Comparison of ENCODE assay signal across 8 cellular contexts in the genomic region with DNA sequence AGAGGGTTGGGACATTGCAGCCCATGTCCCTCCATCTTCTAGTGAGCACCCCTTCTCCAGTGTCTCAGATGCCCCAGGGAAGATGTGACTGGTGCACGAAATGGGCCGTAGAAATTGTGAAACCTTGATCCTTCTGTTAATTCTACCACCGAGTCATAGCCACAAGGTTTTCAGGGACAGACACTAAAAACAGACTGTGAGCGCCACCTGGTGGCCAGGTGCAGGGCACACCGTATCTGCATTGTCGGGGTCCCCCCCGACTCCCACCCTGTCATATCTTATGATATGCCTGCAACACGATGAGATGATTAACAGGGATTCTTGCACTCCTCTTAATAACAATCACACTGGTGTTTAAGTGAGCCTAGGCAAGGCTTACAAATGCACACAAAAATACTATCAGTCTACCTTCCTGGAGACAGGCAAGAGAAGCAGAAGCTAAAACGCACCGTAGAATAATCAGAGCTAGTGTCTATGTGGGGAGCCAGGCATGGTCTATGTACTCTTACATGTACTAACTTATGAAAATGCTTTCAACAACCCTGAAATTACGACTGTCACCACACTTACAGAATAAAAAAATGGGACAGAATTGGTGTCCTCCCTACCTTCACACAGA. TPM values are rescaled to one million over a fixed set of nuclear protein-coding genes. Genes with fewer than 3 reads are reported as not detected.
DNase-seq lines count a peak whose midpoint lies in the region; ATAC-seq and TF ChIP-seq lines count a peak whose summit lies in the region.

No MANE protein-coding gene starts in this region.

- intact Hi-C loops in right lobe of liver (cut with DNase I): loop anchor here (5.0 to 10.0 kb wide), 2 partner anchors 178 to 180 kb away; no protein-coding TSS in a partner anchor

- H3K27ac ChIP-seq in right lobe of liver: no peak overlapping the region

- ATAC-seq in right lobe of liver (peak; percentile 59 to 71 (median 68)), GM21737 (IDR thresholded peaks at IDR 0.05; ENCODE audit: unreplicated experiment) (no peak), GM21576 (IDR thresholded peaks at IDR 0.05; ENCODE audit: unreplicated experiment) (no peak)

- no peak overlapping the region for H3K4me3 ChIP-seq in right lobe of liver

- H3K27me3 ChIP-seq in right lobe of liver: no peaks in the 10 kb centered on the region

- TF ChIP-seq CTCF in GM12874 (IDR thresholded peaks at IDR 0.05; ENCODE audit: insufficient read depth, low read depth, low read length): peak; percentile 85
- TF ChIP-seq CTCF in right lobe of liver (IDR thresholded peaks at IDR 0.05): peak; percentile 83 to 97 (median 90)

- DNase-seq in NCI-H146 (lab: John Stamatoyannopoulos, UW) (peak; percentile 37), right lobe of liver (peak; percentile 68 to 70 (median 70))
- peak; percentile 20 to 68 (median 48) for DNase-seq in activated CD4-positive, CD25-positive, alpha-beta regulatory T cell (lab: John Stamatoyannopoulos, UW)
- peak; percentile 19 for DNase-seq in central memory CD4-positive, alpha-beta T cell
- peak; percentile 33 to 69 (median 52) for DNase-seq in stimulated activated CD4-positive, alpha-beta T cell treated with anti-CD3 and anti-CD28 coated beads, TNF-alpha, amount 100 ng/mL, for 24 hours (ENCODE audit: low read depth in 3 of 3)

- no peaks in the 10 kb centered on the region for H3K9me3 ChIP-seq in right lobe of liver

- H3K4me1 ChIP-seq in right lobe of liver: peaks cover 0 to 13% (median 3%) of the 10 kb centered on the region in 4 donors

- no peak for TF ChIP-seq POLR2A in right lobe of liver (IDR thresholded peaks at IDR 0.05)

- H3K36me3 ChIP-seq in right lobe of liver: no peaks in the 10 kb centered on the region

- WGBS in right lobe of liver (ENCODE audit: insufficient coverage, low coverage, low lambda C conversion rate, missing lambda C conversion rate): 10% methylated on average over 11 of the region's 11 CpGs

RNA-seq across cellular contexts. Expression of a gene that starts 57.8 kb away (rescaled TPM):
- total RNA-seq in right lobe of liver: under 1 TPM in 3 of 6 experiments, not detected in 3; 0.06 to 0.53 (median 0.12) TPM

Comparison
In these comparisons a context has a peak if more than half of its experiments do, and no peak if none do; other contexts are left out.
1. DNase-seq: peak in every context shown above with its lines; median percentile 70 in right lobe of liver; 52 in stimulated activated CD4-positive, alpha-beta T cell treated with anti-CD3 and anti-CD28 coated beads, TNF-alpha, amount 100 ng/mL, for 24 hours; 48 in activated CD4-positive, CD25-positive, alpha-beta regulatory T cell; 37 in NCI-H146; 19 in central memory CD4-positive, alpha-beta T cell.
2. ATAC-seq: peak in right lobe of liver (4 of 4); none in GM21737 (single experiment) and GM21576 (single experiment).